ENCODE assay signal across 8 cellular contexts in genomic region chr10:72318383-72319262, GRCh38. TPM values are rescaled to one million over a fixed set of nuclear protein-coding genes. Genes with fewer than 3 reads are reported as not detected.
DNase-seq lines count a peak whose midpoint lies in the region; ATAC-seq, FAIRE-seq and TF ChIP-seq lines count a peak whose summit lies in the region.

No MANE protein-coding gene starts in this region.

- H3K4me1 ChIP-seq in Panc1 (ENCODE audit: control insufficient read depth, insufficient read depth, low read length) = peaks cover 84% of the 10 kb centered on the region

- POLR2A ChIA-PET in Panc1 (lab: Charles Lee) = no interaction called here

- peak; percentile 35 for FAIRE-seq in GM19239 (lab: Jason Lieb, UNC)

- ATAC-seq in Panc1 (no peak), GM19395 (IDR thresholded peaks at IDR 0.05; ENCODE audit: unreplicated experiment) (no peak), GM18858 (IDR thresholded peaks at IDR 0.05; ENCODE audit: unreplicated experiment) (no peak)

- DNase-seq in GM19239 (ENCODE audit: insufficient read length, low spot score) = no peak
- no peak for DNase-seq in Panc1 (ENCODE audit: low read depth, low spot score)
- DNase-seq in epithelial cell of prostate (ENCODE audit: low read depth, low spot score) = no peak
- no peak for DNase-seq in skeletal muscle cell (ENCODE audit: low read depth)
- DNase-seq in NCI-H1930 (lab: John Stamatoyannopoulos, UW) = no peak
- no peak for DNase-seq in HUDEP-2 (lab: John Stamatoyannopoulos, UW; ENCODE audit: unreplicated experiment in 76 of 76)

- H3K9me3 ChIP-seq in Panc1 (ENCODE audit: control insufficient read depth, insufficient read depth, low read depth, low read length) = no peaks in the 10 kb centered on the region

- H3K4me3 ChIP-seq in Panc1 (ENCODE audit: low read depth in 2 of 2, low read length in 2 of 2) = no peak overlapping the region
- peak overlapping the region; percentile 18 for H3K4me3 ChIP-seq in skeletal muscle cell (ENCODE audit: low read depth, low read length)

- BruUV-seq in Panc1 (replicated peaks; lab: Mats Ljungman, UMichigan) = no TSS peak

- H3K36me3 ChIP-seq in Panc1 (ENCODE audit: control insufficient read depth, insufficient read depth, low read length) = no peaks in the 10 kb centered on the region

- peak overlapping the region; percentile 89 for H3K27ac ChIP-seq in Panc1 (ENCODE audit: low read length)
- H3K27ac ChIP-seq in epithelial cell of prostate = peak overlapping the region; percentile 100

- no peaks in the 10 kb centered on the region for H3K27me3 ChIP-seq in Panc1 (ENCODE audit: control insufficient read depth, insufficient read depth, low read length)

- in situ Hi-C loops in Panc1 (cut with HindIII; ENCODE audit: low pct_unique_long_range_greater_than_20kb, low sequenced_read_pairs) = loop anchor here (25.0 kb wide), 1 partner anchor 356 kb away; the partner anchor contains the start of gene CHST3

- TF ChIP-seq CTCF in Panc1 (IDR thresholded peaks at IDR 0.05) = no peak

- CTCF ChIA-PET in Panc1 (lab: Charles Lee) = interaction anchor here (0.7 kb wide), 2 partner anchors 40 to 58 kb away, joined by 4 to 5 read pairs; no protein-coding TSS in a partner anchor

- intact Hi-C loops in Panc1 (cut with micrococcal nuclease; ENCODE audit: unreplicated experiment) = no loop called here

RNA-seq across cellular contexts. Expression of gene DNAJB12, which starts 36.1 kb away (rescaled TPM):
- total RNA-seq in Panc1 (2021; ENCODE audit: unreplicated experiment) = 51.0 TPM
- 46.8 TPM for polyA plus RNA-seq in Panc1 (2012; ENCODE audit: insufficient read length)

RNA-seq across cellular contexts. Expression of gene DDIT4, which starts 44.9 kb away (rescaled TPM):
- 157 TPM for total RNA-seq in Panc1 (2021; ENCODE audit: unreplicated experiment)
- 344 TPM for polyA plus RNA-seq in Panc1 (2012; ENCODE audit: insufficient read length)
